ENCODE assay signal across 1 cellular context in the genomic region with DNA sequence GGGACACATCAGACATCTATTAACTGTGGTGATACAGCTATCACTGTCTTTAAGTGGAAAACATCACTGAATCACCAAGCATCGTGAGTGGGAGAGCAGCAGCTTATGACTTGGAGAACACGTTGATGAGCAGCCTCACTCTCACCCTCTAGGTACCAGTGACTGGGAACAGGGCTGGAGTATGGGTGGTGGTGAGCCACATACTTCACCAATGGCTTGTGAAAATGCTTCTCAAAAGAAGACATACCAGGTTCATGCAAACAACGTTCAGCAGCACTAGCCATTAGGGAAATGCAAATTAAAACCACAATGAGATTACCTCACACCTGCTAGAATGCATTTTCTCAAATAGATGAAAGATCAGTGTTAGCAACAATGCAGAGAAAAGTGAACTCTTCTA.
TF ChIP-seq lines count a peak whose summit lies in the region.

No MANE protein-coding gene starts in this region.

TF ChIP-seq in GM12878, 131 proteins besides CTCF, POLR2A, EP300 and RAD21 (continued from another document and continues in another):
- no peak for TF ChIP-seq ZBTB40 (IDR thresholded peaks at IDR 0.05; ENCODE audit: borderline replicate concordance)
- TF ChIP-seq USF1 (IDR thresholded peaks at IDR 0.05; ENCODE audit: borderline replicate concordance, extremely low read length, insufficient read depth, low read depth, low read length) = no peak
- peak; percentile 12; the same call in 1 of the 2 replicates for TF ChIP-seq CREM (IDR thresholded peaks at IDR 0.05; ENCODE audit: low read depth)
- TF ChIP-seq, protein P1, sequence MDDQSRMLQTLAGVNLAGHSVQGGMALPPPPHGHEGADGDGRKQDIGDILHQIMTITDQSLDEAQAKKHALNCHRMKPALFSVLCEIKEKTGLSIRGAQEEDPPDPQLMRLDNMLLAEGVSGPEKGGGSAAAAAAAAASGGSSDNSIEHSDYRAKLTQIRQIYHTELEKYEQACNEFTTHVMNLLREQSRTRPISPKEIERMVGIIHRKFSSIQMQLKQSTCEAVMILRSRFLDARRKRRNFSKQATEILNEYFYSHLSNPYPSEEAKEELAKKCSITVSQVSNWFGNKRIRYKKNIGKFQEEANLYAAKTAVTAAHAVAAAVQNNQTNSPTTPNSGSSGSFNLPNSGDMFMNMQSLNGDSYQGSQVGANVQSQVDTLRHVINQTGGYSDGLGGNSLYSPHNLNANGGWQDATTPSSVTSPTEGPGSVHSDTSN (IDR thresholded peaks at IDR 0.05; ENCODE audit: insufficient replicate concordance, low read depth, low read length) = no peak
- TF ChIP-seq, protein P2, sequence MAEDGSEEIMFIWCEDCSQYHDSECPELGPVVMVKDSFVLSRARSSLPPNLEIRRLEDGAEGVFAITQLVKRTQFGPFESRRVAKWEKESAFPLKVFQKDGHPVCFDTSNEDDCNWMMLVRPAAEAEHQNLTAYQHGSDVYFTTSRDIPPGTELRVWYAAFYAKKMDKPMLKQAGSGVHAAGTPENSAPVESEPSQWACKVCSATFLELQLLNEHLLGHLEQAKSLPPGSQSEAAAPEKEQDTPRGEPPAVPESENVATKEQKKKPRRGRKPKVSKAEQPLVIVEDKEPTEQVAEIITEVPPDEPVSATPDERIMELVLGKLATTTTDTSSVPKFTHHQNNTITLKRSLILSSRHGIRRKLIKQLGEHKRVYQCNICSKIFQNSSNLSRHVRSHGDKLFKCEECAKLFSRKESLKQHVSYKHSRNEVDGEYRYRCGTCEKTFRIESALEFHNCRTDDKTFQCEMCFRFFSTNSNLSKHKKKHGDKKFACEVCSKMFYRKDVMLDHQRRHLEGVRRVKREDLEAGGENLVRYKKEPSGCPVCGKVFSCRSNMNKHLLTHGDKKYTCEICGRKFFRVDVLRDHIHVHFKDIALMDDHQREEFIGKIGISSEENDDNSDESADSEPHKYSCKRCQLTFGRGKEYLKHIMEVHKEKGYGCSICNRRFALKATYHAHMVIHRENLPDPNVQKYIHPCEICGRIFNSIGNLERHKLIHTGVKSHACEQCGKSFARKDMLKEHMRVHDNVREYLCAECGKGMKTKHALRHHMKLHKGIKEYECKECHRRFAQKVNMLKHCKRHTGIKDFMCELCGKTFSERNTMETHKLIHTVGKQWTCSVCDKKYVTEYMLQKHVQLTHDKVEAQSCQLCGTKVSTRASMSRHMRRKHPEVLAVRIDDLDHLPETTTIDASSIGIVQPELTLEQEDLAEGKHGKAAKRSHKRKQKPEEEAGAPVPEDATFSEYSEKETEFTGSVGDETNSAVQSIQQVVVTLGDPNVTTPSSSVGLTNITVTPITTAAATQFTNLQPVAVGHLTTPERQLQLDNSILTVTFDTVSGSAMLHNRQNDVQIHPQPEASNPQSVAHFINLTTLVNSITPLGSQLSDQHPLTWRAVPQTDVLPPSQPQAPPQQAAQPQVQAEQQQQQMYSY (CRISPR knock-in tag; IDR thresholded peaks at IDR 0.05) = no peak
- TF ChIP-seq MYC (IDR thresholded peaks at IDR 0.05; ENCODE audit: insufficient read depth, insufficient read length, insufficient replicate concordance, low read length, severe bottlenecking) = no peak
- TF ChIP-seq CBFB (IDR thresholded peaks at IDR 0.05; ENCODE audit: low read depth) = peak; percentile 67; the same call in 1 of the 2 replicates
- no peak for TF ChIP-seq SRF (IDR thresholded peaks at IDR 0.05; ENCODE audit: low read depth in 2 of 2, low read length in 2 of 2)
- TF ChIP-seq TAF1 (IDR thresholded peaks at IDR 0.05; ENCODE audit: borderline replicate concordance, low read depth, low read length) = no peak
- no peak for TF ChIP-seq YBX1 (IDR thresholded peaks at IDR 0.05)
- TF ChIP-seq NR2C1 (IDR thresholded peaks at IDR 0.05) = no peak
- TF ChIP-seq NKRF (conservative IDR thresholded peaks at IDR 0.05) = no peak
- no peak for TF ChIP-seq SP1 (IDR thresholded peaks at IDR 0.05; ENCODE audit: low read depth, low read length)
- 0 out of 2 replicates have a peak, but pooled peaks have one; percentile 26 for TF ChIP-seq NFIC (IDR thresholded peaks at IDR 0.05; ENCODE audit: low read depth, low read length)
- TF ChIP-seq PML (IDR thresholded peaks at IDR 0.05; ENCODE audit: low read length) = peak; percentile 61; the same call in 1 of the 2 replicates
- TF ChIP-seq MEF2A (IDR thresholded peaks at IDR 0.05; ENCODE audit: insufficient read depth, low read depth, low read length) = 0 out of 2 replicates have a peak, but pooled peaks have one; percentile 39
- TF ChIP-seq, protein P3, sequence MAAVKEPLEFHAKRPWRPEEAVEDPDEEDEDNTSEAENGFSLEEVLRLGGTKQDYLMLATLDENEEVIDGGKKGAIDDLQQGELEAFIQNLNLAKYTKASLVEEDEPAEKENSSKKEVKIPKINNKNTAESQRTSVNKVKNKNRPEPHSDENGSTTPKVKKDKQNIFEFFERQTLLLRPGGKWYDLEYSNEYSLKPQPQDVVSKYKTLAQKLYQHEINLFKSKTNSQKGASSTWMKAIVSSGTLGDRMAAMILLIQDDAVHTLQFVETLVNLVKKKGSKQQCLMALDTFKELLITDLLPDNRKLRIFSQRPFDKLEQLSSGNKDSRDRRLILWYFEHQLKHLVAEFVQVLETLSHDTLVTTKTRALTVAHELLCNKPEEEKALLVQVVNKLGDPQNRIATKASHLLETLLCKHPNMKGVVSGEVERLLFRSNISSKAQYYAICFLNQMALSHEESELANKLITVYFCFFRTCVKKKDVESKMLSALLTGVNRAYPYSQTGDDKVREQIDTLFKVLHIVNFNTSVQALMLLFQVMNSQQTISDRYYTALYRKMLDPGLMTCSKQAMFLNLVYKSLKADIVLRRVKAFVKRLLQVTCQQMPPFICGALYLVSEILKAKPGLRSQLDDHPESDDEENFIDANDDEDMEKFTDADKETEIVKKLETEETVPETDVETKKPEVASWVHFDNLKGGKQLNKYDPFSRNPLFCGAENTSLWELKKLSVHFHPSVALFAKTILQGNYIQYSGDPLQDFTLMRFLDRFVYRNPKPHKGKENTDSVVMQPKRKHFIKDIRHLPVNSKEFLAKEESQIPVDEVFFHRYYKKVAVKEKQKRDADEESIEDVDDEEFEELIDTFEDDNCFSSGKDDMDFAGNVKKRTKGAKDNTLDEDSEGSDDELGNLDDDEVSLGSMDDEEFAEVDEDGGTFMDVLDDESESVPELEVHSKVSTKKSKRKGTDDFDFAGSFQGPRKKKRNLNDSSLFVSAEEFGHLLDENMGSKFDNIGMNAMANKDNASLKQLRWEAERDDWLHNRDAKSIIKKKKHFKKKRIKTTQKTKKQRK (IDR thresholded peaks at IDR 0.05; ENCODE audit: low read depth, low read length) = no peak
- peak; percentile 93 for TF ChIP-seq ATF7 (IDR thresholded peaks at IDR 0.05; ENCODE audit: low read depth)
- no peak for TF ChIP-seq ZBED1 (IDR thresholded peaks at IDR 0.05; ENCODE audit: borderline replicate concordance)
- no peak for TF ChIP-seq EGR1 (IDR thresholded peaks at IDR 0.05; ENCODE audit: borderline replicate concordance in 1 of 2, low read depth in 2 of 2, low read length in 2 of 2)
- TF ChIP-seq IKZF2 (IDR thresholded peaks at IDR 0.05) = peak; percentile 56; a peak in 3 of 4 replicates
- TF ChIP-seq FOXM1 (IDR thresholded peaks at IDR 0.05; ENCODE audit: low read depth, low read length) = peak; percentile 54; the same call in 1 of the 2 replicates
- no peak for TF ChIP-seq STAT1 (conservative IDR thresholded peaks at IDR 0.05)
- peak; percentile 94 for TF ChIP-seq RUNX3 (IDR thresholded peaks at IDR 0.05; ENCODE audit: low read length)
- TF ChIP-seq BHLHE40 (IDR thresholded peaks at IDR 0.05; ENCODE audit: borderline replicate concordance in 1 of 2, low read depth in 2 of 2, low read length in 1 of 2) = peak in 1 of 2 experiments; percentile 45; a peak in 2 of 4 replicates
- TF ChIP-seq CREB1 (IDR thresholded peaks at IDR 0.05; ENCODE audit: low read depth) = 0 out of 2 replicates have a peak, but pooled peaks have one; percentile 31
- TF ChIP-seq RCOR1 (conservative IDR thresholded peaks at IDR 0.05; ENCODE audit: low read depth, low read length) = no peak
- no peak for TF ChIP-seq CBX3 (IDR thresholded peaks at IDR 0.05; ENCODE audit: borderline replicate concordance, low read depth)
- no peak for TF ChIP-seq FOS (IDR thresholded peaks at IDR 0.05; ENCODE audit: borderline replicate concordance, extremely low read depth, insufficient read length)
- peak; percentile 38; the same call in 1 of the 2 replicates for TF ChIP-seq IKZF1 (conservative IDR thresholded peaks at IDR 0.05)
- TF ChIP-seq POLR2AphosphoS5 (IDR thresholded peaks at IDR 0.05; ENCODE audit: low read length) = peak; percentile 68; the same call in 1 of the 2 replicates
- TF ChIP-seq, protein P4, sequence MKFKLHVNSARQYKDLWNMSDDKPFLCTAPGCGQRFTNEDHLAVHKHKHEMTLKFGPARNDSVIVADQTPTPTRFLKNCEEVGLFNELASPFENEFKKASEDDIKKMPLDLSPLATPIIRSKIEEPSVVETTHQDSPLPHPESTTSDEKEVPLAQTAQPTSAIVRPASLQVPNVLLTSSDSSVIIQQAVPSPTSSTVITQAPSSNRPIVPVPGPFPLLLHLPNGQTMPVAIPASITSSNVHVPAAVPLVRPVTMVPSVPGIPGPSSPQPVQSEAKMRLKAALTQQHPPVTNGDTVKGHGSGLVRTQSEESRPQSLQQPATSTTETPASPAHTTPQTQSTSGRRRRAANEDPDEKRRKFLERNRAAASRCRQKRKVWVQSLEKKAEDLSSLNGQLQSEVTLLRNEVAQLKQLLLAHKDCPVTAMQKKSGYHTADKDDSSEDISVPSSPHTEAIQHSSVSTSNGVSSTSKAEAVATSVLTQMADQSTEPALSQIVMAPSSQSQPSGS (IDR thresholded peaks at IDR 0.05; ENCODE audit: low read length) = peak; percentile 84
- TF ChIP-seq, protein P5, sequence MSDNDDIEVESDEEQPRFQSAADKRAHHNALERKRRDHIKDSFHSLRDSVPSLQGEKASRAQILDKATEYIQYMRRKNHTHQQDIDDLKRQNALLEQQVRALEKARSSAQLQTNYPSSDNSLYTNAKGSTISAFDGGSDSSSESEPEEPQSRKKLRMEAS (IDR thresholded peaks at IDR 0.05; ENCODE audit: low read depth, low read length) = no peak
- no peak for TF ChIP-seq REST (IDR thresholded peaks at IDR 0.05; ENCODE audit: low read depth, low read length)
